In genomic region chr2:87488021-87488420, GRCh38 we compare ENCODE assay signal across 7 cellular contexts.
DNase-seq lines count a peak whose midpoint lies in the region; ATAC-seq and TF ChIP-seq lines count a peak whose summit lies in the region.
"Not testable (repeated sequence)": the region's sequence is repeated elsewhere in the genome, so short reads cannot be mapped to it uniquely, and the experiment has no call there.

No MANE protein-coding gene starts in this region.

- not testable (repeated sequence) for H3K4me3 Mint-ChIP-seq in T-helper 17 cell; activated CD8-positive, alpha-beta T cell treated with anti-CD3 and anti-CD28 coated beads for 36 hours; immature natural killer cell; stimulated activated memory B cell treated with anti-CD40 and anti-IgM and Interleukin-4, amounts not matched to agents 10 μg/mL and 1 μg/mL and 100 μg/mL, for 72 hours
- peak overlapping the region; percentile 35 for H3K4me3 Mint-ChIP-seq in activated T-helper 17 cell treated with anti-CD3 and anti-CD28 coated beads, Interleukin-2, amount 50 U/mL, for 72 hours
- peak overlapping the region; percentile 19 for H3K4me3 Mint-ChIP-seq in activated naive CD4-positive, alpha-beta T cell treated with anti-CD3 and anti-CD28 coated beads, Interleukin-2, amount 50 U/mL, for 24 hours

- not testable (repeated sequence) for H3K56ac ChIP-seq in IMR-90 (ENCODE audit: extremely low read depth, insufficient read depth, low read length)

- not testable (repeated sequence) for H3K23ac ChIP-seq in IMR-90 (ENCODE audit: low read depth, low read length)

- H3K4me2 ChIP-seq in IMR-90 (ENCODE audit: low read depth, low read length), result not testable (repeated sequence)

- CTCF ChIA-PET in IMR-90 (lab: Yijun Ruan, JAX); activated CD8-positive, alpha-beta T cell treated with anti-CD3 and anti-CD28 coated beads for 36 hours (lab: Charles Lee): not testable (repeated sequence)

- H2BK20ac ChIP-seq in IMR-90 (ENCODE audit: low read depth, low read length), result not testable (repeated sequence)

- not testable (repeated sequence) for H2AK5ac ChIP-seq in IMR-90 (ENCODE audit: low read depth, low read length)

- H3K36me3 Mint-ChIP-seq in T-helper 17 cell (ENCODE audit: low read depth); activated CD8-positive, alpha-beta T cell treated with anti-CD3 and anti-CD28 coated beads for 36 hours (ENCODE audit: low read depth); activated T-helper 17 cell treated with anti-CD3 and anti-CD28 coated beads, Interleukin-2, amount 50 U/mL, for 72 hours (ENCODE audit: low read depth); activated naive CD4-positive, alpha-beta T cell treated with anti-CD3 and anti-CD28 coated beads, Interleukin-2, amount 50 U/mL, for 24 hours; immature natural killer cell; stimulated activated memory B cell treated with anti-CD40 and anti-IgM and Interleukin-4, amounts not matched to agents 10 μg/mL and 1 μg/mL and 100 μg/mL, for 72 hours: not testable (repeated sequence)

- H4K91ac ChIP-seq in IMR-90 (ENCODE audit: insufficient read depth, low read depth, low read length), result not testable (repeated sequence)

- not testable (repeated sequence) for TF ChIP-seq RAD21 in IMR-90 (IDR thresholded peaks at IDR 0.05; ENCODE audit: low read length)

- H3K9me1 ChIP-seq in IMR-90 (ENCODE audit: insufficient read depth, low read length), result not testable (repeated sequence)

- not testable (repeated sequence) for TF ChIP-seq CTCF in IMR-90 (conservative IDR thresholded peaks at IDR 0.05; ENCODE audit: low read depth, low read length); activated CD8-positive, alpha-beta T cell treated with anti-CD3 and anti-CD28 coated beads for 36 hours (IDR thresholded peaks at IDR 0.05)

- H3K18ac ChIP-seq in IMR-90 (ENCODE audit: low read depth, low read length), result not testable (repeated sequence)

- peak overlapping the region; percentile 29; the same call in 1 of the 2 replicates for H3K27ac ChIP-seq in IMR-90 (ENCODE audit: insufficient read depth, low read length)

- not testable (repeated sequence) for H3K79me1 ChIP-seq in IMR-90 (ENCODE audit: low read depth in 1 of 2, low read length in 2 of 2)

- H2BK15ac ChIP-seq in IMR-90 (ENCODE audit: low read depth, low read length), result not testable (repeated sequence)

- not testable (repeated sequence) for H3K9ac ChIP-seq in IMR-90 (ENCODE audit: low read depth, low read length)

- not testable (repeated sequence) for BruUV-seq in IMR-90 (replicated peaks; lab: Mats Ljungman, UMichigan)

- not testable (repeated sequence) for DNase-seq in IMR-90; T-helper 17 cell; activated CD8-positive, alpha-beta T cell treated with anti-CD3 and anti-CD28 coated beads for 36 hours; immature natural killer cell

- no CpG with 5 or more reads among the region's 1 CpG for WGBS in IMR-90 (ENCODE audit: extremely low coverage in 2 of 2, insufficient read length in 1 of 2), 2 experiments

- not testable (repeated sequence) for H2BK120ac ChIP-seq in IMR-90 (ENCODE audit: low read depth, low read length)

- intact Hi-C loops in IMR-90 (cut with micrococcal nuclease); activated CD8-positive, alpha-beta T cell treated with anti-CD3 and anti-CD28 coated beads for 36 hours (cut with micrococcal nuclease): not testable (repeated sequence)

- H3K4me1 Mint-ChIP-seq in T-helper 17 cell; activated T-helper 17 cell treated with anti-CD3 and anti-CD28 coated beads, Interleukin-2, amount 50 U/mL, for 72 hours: not testable (repeated sequence)
- H3K4me1 Mint-ChIP-seq in activated CD8-positive, alpha-beta T cell treated with anti-CD3 and anti-CD28 coated beads for 36 hours (ENCODE audit: low read depth), result peaks cover 34% of the 10 kb centered on the region
- H3K4me1 Mint-ChIP-seq in activated naive CD4-positive, alpha-beta T cell treated with anti-CD3 and anti-CD28 coated beads, Interleukin-2, amount 50 U/mL, for 24 hours, result peaks cover 38% of the 10 kb centered on the region
- H3K4me1 Mint-ChIP-seq in immature natural killer cell, result peaks cover 16 to 18% of the 10 kb centered on the region in 2 donors
- peaks cover 12% of the 10 kb centered on the region for H3K4me1 Mint-ChIP-seq in stimulated activated memory B cell treated with anti-CD40 and anti-IgM and Interleukin-4, amounts not matched to agents 10 μg/mL and 1 μg/mL and 100 μg/mL, for 72 hours

- H3K4ac ChIP-seq in IMR-90 (ENCODE audit: low read depth, low read length), result not testable (repeated sequence)

- dilution Hi-C loops in IMR-90 (cut with HindIII; ENCODE audit: low sequenced_read_pairs, unreplicated experiment), result not testable (repeated sequence)

- not testable (repeated sequence) for H3K9me3 Mint-ChIP-seq in activated CD8-positive, alpha-beta T cell treated with anti-CD3 and anti-CD28 coated beads for 36 hours; activated T-helper 17 cell treated with anti-CD3 and anti-CD28 coated beads, Interleukin-2, amount 50 U/mL, for 72 hours; activated naive CD4-positive, alpha-beta T cell treated with anti-CD3 and anti-CD28 coated beads, Interleukin-2, amount 50 U/mL, for 24 hours; immature natural killer cell; stimulated activated memory B cell treated with anti-CD40 and anti-IgM and Interleukin-4, amounts not matched to agents 10 μg/mL and 1 μg/mL and 100 μg/mL, for 72 hours

- H3K4me1 ChIP-seq in IMR-90 (ENCODE audit: control insufficient read depth, insufficient read depth, low read length), result peaks cover 16% of the 10 kb centered on the region

- not testable (repeated sequence) for H3K27me3 Mint-ChIP-seq in T-helper 17 cell; activated CD8-positive, alpha-beta T cell treated with anti-CD3 and anti-CD28 coated beads for 36 hours; activated T-helper 17 cell treated with anti-CD3 and anti-CD28 coated beads, Interleukin-2, amount 50 U/mL, for 72 hours; activated naive CD4-positive, alpha-beta T cell treated with anti-CD3 and anti-CD28 coated beads, Interleukin-2, amount 50 U/mL, for 24 hours; immature natural killer cell (ENCODE audit: low read depth in 3 of 3); stimulated activated memory B cell treated with anti-CD40 and anti-IgM and Interleukin-4, amounts not matched to agents 10 μg/mL and 1 μg/mL and 100 μg/mL, for 72 hours

- H4K5ac ChIP-seq in IMR-90 (ENCODE audit: low read depth, low read length), result not testable (repeated sequence)

- not testable (repeated sequence) for H3K36me3 ChIP-seq in IMR-90 (ENCODE audit: control insufficient read depth, insufficient read depth, low read length)

- not testable (repeated sequence) for H3K9me3 ChIP-seq in IMR-90 (ENCODE audit: control insufficient read depth, insufficient read depth, low read length); T-helper 17 cell (ENCODE audit: control insufficient read depth, low read length, poor library complexity, severe bottlenecking)

- not testable (repeated sequence) for H3K27me3 ChIP-seq in IMR-90 (ENCODE audit: control insufficient read depth, insufficient read depth, low read length)

- H3K14ac ChIP-seq in IMR-90 (replicated peaks; ENCODE audit: low read depth, low read length), result not testable (repeated sequence)

- not testable (repeated sequence) for H2AK9ac ChIP-seq in IMR-90 (replicated peaks; ENCODE audit: low read depth, low read length, poor library complexity)

- H4K8ac ChIP-seq in IMR-90 (ENCODE audit: low read depth in 2 of 2, low read length in 2 of 2), result not testable (repeated sequence)

- H2AFZ ChIP-seq in IMR-90 (replicated peaks; ENCODE audit: low read length, poor library complexity), result not testable (repeated sequence)

- POLR2A ChIA-PET in IMR-90 (lab: Charles Lee; ENCODE audit: unreplicated experiment); activated CD8-positive, alpha-beta T cell treated with anti-CD3 and anti-CD28 coated beads for 36 hours (lab: Charles Lee): not testable (repeated sequence)

- not testable (repeated sequence) for TF ChIP-seq POLR2A in IMR-90 (IDR thresholded peaks at IDR 0.05; ENCODE audit: low read depth, low read length)

- H3K4me3 ChIP-seq in IMR-90 (ENCODE audit: insufficient read depth, low read depth, low read length), result not testable (repeated sequence)

- H3K27ac Mint-ChIP-seq in T-helper 17 cell, result peak overlapping the region; percentile 82
- H3K27ac Mint-ChIP-seq in activated CD8-positive, alpha-beta T cell treated with anti-CD3 and anti-CD28 coated beads for 36 hours, result peak overlapping the region; percentile 37
- not testable (repeated sequence) for H3K27ac Mint-ChIP-seq in activated T-helper 17 cell treated with anti-CD3 and anti-CD28 coated beads, Interleukin-2, amount 50 U/mL, for 72 hours
- peak overlapping the region; percentile 74 for H3K27ac Mint-ChIP-seq in activated naive CD4-positive, alpha-beta T cell treated with anti-CD3 and anti-CD28 coated beads, Interleukin-2, amount 50 U/mL, for 24 hours
- peak overlapping the region in 5 of 6 donors; percentile 55 to 86 (median 75) for H3K27ac Mint-ChIP-seq in immature natural killer cell
- peak overlapping the region; percentile 48 for H3K27ac Mint-ChIP-seq in stimulated activated memory B cell treated with anti-CD40 and anti-IgM and Interleukin-4, amounts not matched to agents 10 μg/mL and 1 μg/mL and 100 μg/mL, for 72 hours

- ATAC-seq in IMR-90 (ENCODE audit: low read depth); T-helper 17 cell; activated CD8-positive, alpha-beta T cell treated with anti-CD3 and anti-CD28 coated beads for 36 hours; activated T-helper 17 cell treated with anti-CD3 and anti-CD28 coated beads, Interleukin-2, amount 50 U/mL, for 72 hours (replicated peaks); stimulated activated memory B cell treated with anti-CD40 and anti-IgM and Interleukin-4, amounts not matched to agents 10 μg/mL and 1 μg/mL and 100 μg/mL, for 72 hours: not testable (repeated sequence)

- in situ Hi-C loops in IMR-90 (cut with MboI; ENCODE audit: low sequenced_read_pairs), result not testable (repeated sequence)

- not testable (repeated sequence) for H2BK5ac ChIP-seq in IMR-90 (ENCODE audit: low read depth, low read length, poor library complexity, severe bottlenecking)

- H4K20me1 ChIP-seq in IMR-90 (ENCODE audit: insufficient read depth, low read length), result peaks cover 65% of the 10 kb centered on the region
